ENCODE assay signal across 1 cellular context in the genomic region with DNA sequence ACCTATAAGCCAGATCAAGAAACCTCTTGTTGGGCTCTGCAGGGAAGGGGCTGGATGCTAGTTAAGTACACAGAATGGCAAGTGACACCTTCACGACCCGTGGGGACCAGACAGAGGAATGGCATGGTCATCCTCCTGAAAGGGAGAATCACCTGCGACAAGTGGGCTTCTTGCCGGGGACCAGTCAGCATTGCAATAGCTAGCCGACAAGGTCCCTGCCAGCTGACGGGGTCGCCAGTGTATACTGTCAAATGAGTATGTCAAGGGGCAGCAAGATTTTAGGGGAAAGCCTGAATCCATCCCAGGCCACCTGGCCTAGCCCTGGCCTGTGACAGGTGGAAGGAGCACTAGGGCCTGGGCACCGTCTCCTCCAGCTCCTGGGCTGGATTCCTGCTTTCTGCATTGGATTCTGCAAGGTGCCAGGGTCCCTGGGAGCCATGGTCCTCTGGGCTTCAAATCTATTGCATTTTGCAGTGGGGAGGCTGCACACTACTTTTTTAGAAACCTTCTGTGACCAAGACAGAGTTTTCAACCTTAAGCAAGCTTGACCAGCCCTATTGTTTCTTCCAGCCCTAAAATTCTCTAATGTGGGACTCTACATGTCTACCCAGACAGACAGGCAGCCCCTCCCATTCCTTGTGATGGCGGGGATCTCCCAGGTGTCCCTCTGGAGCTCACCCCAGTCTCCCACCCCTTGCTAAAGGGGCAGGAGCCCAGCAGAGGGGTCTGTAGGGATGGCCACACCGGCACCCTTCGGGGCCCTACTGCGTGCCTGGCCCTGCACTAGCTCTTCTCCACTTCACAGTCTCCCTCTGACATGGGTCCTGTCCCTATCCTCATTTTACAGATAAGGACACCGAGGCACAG.
TF ChIP-seq lines count a peak whose summit lies in the region.

No MANE protein-coding gene starts in this region.

TF ChIP-seq in HCT116, 20 proteins besides CTCF, POLR2A, EP300 and RAD21:
- no peak for TF ChIP-seq JUND (IDR thresholded peaks at IDR 0.05)
- no peak for TF ChIP-seq SIN3A (IDR thresholded peaks at IDR 0.05; ENCODE audit: low read depth)
- TF ChIP-seq, protein P1, sequence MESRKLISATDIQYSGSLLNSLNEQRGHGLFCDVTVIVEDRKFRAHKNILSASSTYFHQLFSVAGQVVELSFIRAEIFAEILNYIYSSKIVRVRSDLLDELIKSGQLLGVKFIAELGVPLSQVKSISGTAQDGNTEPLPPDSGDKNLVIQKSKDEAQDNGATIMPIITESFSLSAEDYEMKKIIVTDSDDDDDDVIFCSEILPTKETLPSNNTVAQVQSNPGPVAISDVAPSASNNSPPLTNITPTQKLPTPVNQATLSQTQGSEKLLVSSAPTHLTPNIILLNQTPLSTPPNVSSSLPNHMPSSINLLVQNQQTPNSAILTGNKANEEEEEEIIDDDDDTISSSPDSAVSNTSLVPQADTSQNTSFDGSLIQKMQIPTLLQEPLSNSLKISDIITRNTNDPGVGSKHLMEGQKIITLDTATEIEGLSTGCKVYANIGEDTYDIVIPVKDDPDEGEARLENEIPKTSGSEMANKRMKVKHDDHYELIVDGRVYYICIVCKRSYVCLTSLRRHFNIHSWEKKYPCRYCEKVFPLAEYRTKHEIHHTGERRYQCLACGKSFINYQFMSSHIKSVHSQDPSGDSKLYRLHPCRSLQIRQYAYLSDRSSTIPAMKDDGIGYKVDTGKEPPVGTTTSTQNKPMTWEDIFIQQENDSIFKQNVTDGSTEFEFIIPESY (IDR thresholded peaks at IDR 0.05; ENCODE audit: extremely low read depth, insufficient replicate concordance, low read length) = no peak
- no peak for TF ChIP-seq CBX3 (IDR thresholded peaks at IDR 0.05; ENCODE audit: low read depth)
- TF ChIP-seq SRF (IDR thresholded peaks at IDR 0.05; ENCODE audit: low read depth) = no peak
- no peak for TF ChIP-seq ELF1 (IDR thresholded peaks at IDR 0.05; ENCODE audit: borderline replicate concordance, low read depth)
- TF ChIP-seq YY1 (IDR thresholded peaks at IDR 0.05; ENCODE audit: extremely low read depth, insufficient replicate concordance, low read depth, low read length) = no peak
- TF ChIP-seq FOSL1 (IDR thresholded peaks at IDR 0.05; ENCODE audit: low read depth) = no peak
- TF ChIP-seq ZNF274 (IDR thresholded peaks at IDR 0.05; ENCODE audit: low read depth, low read length) = no peak
- no peak for TF ChIP-seq CEBPB (IDR thresholded peaks at IDR 0.05; ENCODE audit: low read depth)
- TF ChIP-seq, protein P2, sequence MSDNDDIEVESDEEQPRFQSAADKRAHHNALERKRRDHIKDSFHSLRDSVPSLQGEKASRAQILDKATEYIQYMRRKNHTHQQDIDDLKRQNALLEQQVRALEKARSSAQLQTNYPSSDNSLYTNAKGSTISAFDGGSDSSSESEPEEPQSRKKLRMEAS (IDR thresholded peaks at IDR 0.05) = no peak
- TF ChIP-seq EZH2phosphoT487 (IDR thresholded peaks at IDR 0.05; ENCODE audit: borderline replicate concordance) = no peak
- TF ChIP-seq TCF7L2 (IDR thresholded peaks at IDR 0.05; ENCODE audit: borderline replicate concordance, extremely low read depth, insufficient read depth, insufficient read length) = no peak
- TF ChIP-seq, protein P3, sequence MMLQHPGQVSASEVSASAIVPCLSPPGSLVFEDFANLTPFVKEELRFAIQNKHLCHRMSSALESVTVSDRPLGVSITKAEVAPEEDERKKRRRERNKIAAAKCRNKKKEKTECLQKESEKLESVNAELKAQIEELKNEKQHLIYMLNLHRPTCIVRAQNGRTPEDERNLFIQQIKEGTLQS (IDR thresholded peaks at IDR 0.05) = no peak
